Comparison of ENCODE assay signal across 16 cellular contexts in the genomic region with DNA sequence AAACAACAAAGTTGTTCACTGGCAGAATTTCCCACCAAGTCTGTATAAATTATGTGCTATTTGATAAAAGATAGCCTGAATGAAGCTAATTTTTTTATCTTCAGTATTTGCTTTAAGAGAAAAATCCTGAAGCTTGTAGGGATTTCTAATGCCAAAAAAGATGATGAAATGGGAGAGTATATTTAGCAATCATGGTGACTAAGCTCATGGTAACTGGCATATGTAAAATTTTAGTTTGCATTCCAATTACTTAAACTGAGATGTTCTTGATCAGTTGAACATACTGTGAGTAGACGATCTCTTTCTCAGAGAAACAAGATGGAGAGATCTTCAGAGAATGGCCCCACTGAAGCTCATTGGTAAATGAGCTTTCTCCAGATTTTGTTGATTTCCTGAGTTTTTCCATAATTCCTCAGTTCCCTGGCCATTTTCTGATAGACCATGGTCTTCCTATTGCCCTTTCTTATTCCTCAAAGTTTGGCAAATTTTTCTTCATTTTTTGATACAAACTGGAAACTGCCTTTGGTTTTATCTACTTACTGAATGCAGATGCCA.
DNase-seq lines count a peak whose midpoint lies in the region; ATAC-seq and TF ChIP-seq lines count a peak whose summit lies in the region.
"Had no signal": no experiment of that assay in that cellular context is flagged by ENCODE, and none has a peak within 500 bp of the region (broad histone marks: within the 10 kb centered on the region; RNA-seq: fewer than 3 reads in every experiment).

No MANE protein-coding gene starts in this region.

- H3K4me3 Mint-ChIP-seq in activated CD4-positive, alpha-beta T cell treated with anti-CD3 and anti-CD28 coated beads for 36 hours: no peak overlapping the region
- H3K4me3 Mint-ChIP-seq: natural killer cell treated with Interleukin-12 subunit alpha and Interleukin-12 subunit beta and Interleukin-15 and Interleukin-18, amount 100 ng/mL, for 72 hours had no signal

- no peaks in the 10 kb centered on the region for H3K79me2 ChIP-seq in ACC112 (ENCODE audit: control insufficient read depth, insufficient read depth, low read length, unreplicated experiment)

- H3K27ac Mint-ChIP-seq in activated CD4-positive, alpha-beta T cell treated with anti-CD3 and anti-CD28 coated beads for 36 hours: no peak overlapping the region
- H3K27ac Mint-ChIP-seq: natural killer cell treated with Interleukin-12 subunit alpha and Interleukin-12 subunit beta and Interleukin-15 and Interleukin-18, amount 100 ng/mL, for 72 hours had no signal

- H3K27me3 ChIP-seq in ACC112 (ENCODE audit: insufficient read depth, low read length): no peaks in the 10 kb centered on the region
- H3K27me3 ChIP-seq in RWPE2 (ENCODE audit: insufficient read depth, poor library complexity, severe bottlenecking): no peaks in the 10 kb centered on the region

- H3K4me1 ChIP-seq in ACC112 (ENCODE audit: control insufficient read depth, insufficient read depth, low read length, unreplicated experiment): peaks cover 15% of the 10 kb centered on the region
- peaks cover 15% of the 10 kb centered on the region for H3K4me1 ChIP-seq in RWPE2 (ENCODE audit: insufficient read depth, poor library complexity, severe bottlenecking)
- H3K4me1 ChIP-seq: gastroesophageal sphincter had no signal

- H3K27ac ChIP-seq in ACC112 (ENCODE audit: low read depth, low read length) (peak overlapping the region; percentile 72), RWPE2 (ENCODE audit: poor library complexity, severe bottlenecking) (no peak overlapping the region)
- H3K27ac ChIP-seq: C4-2B, coronary artery, gastroesophageal sphincter had no signal

- no peaks in the 10 kb centered on the region for H3K9me3 ChIP-seq in RWPE2 (ENCODE audit: severe bottlenecking)
- H3K9me3 ChIP-seq: gastroesophageal sphincter had no signal

- peak; percentile 25; the same call in 1 of the 3 replicates for ATAC-seq in RWPE2 (ENCODE audit: low read depth)
- no peak for ATAC-seq in activated CD4-positive, alpha-beta T cell treated with anti-CD3 and anti-CD28 coated beads for 36 hours
- ATAC-seq in stimulated activated naive CD8-positive, alpha-beta T cell treated with anti-CD3 and anti-CD28 coated beads, Interleukin-15, Interleukin-2, amounts not matched to agents 100 U/mL and 50 U/mL, for 24 hours: no peak
- ATAC-seq: gastroesophageal sphincter; natural killer cell treated with Interleukin-12 subunit alpha and Interleukin-12 subunit beta and Interleukin-15 and Interleukin-18, amount 100 ng/mL, for 72 hours had no signal

- TF ChIP-seq CTCF in RWPE2 (IDR thresholded peaks at IDR 0.05; ENCODE audit: poor library complexity, severe bottlenecking): no peak

- DNase-seq in HCEC 1CT: peak; percentile 76
- no peak for DNase-seq in RWPE2 (ENCODE audit: low spot score)
- DNase-seq in fibroblast of the conjunctiva (ENCODE audit: low read depth): peak; percentile 90
- DNase-seq in middle frontal gyrus (ENCODE audit: extremely low spot score, low spot score): no peak
- DNase-seq in activated CD4-positive, alpha-beta T cell treated with anti-CD3 and anti-CD28 coated beads, Interleukin-2, amount 50 U/mL, for 48 hours: no peak
- no peak for DNase-seq in activated CD4-positive, alpha-beta T cell treated with anti-CD3 and anti-CD28 coated beads for 36 hours
- DNase-seq in stimulated activated naive CD8-positive, alpha-beta T cell treated with anti-CD3 and anti-CD28 coated beads, Interleukin-15, Interleukin-2, amounts not matched to agents 100 U/mL and 50 U/mL, for 24 hours: no peak
- DNase-seq: activated naive CD4-positive, alpha-beta T cell treated with anti-CD3 and anti-CD28 coated beads, Interleukin-2, amount 50 U/mL, for 16 hours; NCI-H1436; NCI-H748 treated with DMSO at 0.1 percent for 48 hours; stimulated activated CD4-positive, alpha-beta T cell treated with anti-CD3 and anti-CD28 coated beads, Interleukin-12 subunit alpha, Interleukin-12 subunit beta, amount 100 ng/mL, for 4 hours had no signal

- POLR2A ChIA-PET in activated CD4-positive, alpha-beta T cell treated with anti-CD3 and anti-CD28 coated beads for 36 hours (lab: Charles Lee): no interaction called here

- H2AFZ ChIP-seq in ACC112 (ENCODE audit: low read length, unreplicated experiment): no peak overlapping the region

- intact Hi-C loops in activated CD4-positive, alpha-beta T cell treated with anti-CD3 and anti-CD28 coated beads for 36 hours (cut with DNase I, micrococcal nuclease): no loop called here

- H3K4me3 ChIP-seq in ACC112 (ENCODE audit: low read depth, low read length) (peak overlapping the region; percentile 42; the same call in 1 of the 2 replicates), RWPE2 (ENCODE audit: severe bottlenecking) (no peak overlapping the region)
- H3K4me3 ChIP-seq: coronary artery, gastroesophageal sphincter had no signal

- H3K4me1 Mint-ChIP-seq in activated CD4-positive, alpha-beta T cell treated with anti-CD3 and anti-CD28 coated beads for 36 hours: peaks cover 22% of the 10 kb centered on the region

- CTCF ChIA-PET in activated CD4-positive, alpha-beta T cell treated with anti-CD3 and anti-CD28 coated beads for 36 hours (lab: Charles Lee): interaction anchor here (0.6 to 4.2 kb wide), 7 partner anchors 12 to 630 kb away, joined by 3 to 22 read pairs (median 3); no protein-coding TSS in a partner anchor

- peaks cover 6% of the 10 kb centered on the region for H3K36me3 Mint-ChIP-seq in activated CD4-positive, alpha-beta T cell treated with anti-CD3 and anti-CD28 coated beads for 36 hours (ENCODE audit: low read depth)
- H3K36me3 Mint-ChIP-seq: natural killer cell treated with Interleukin-12 subunit alpha and Interleukin-12 subunit beta and Interleukin-15 and Interleukin-18, amount 100 ng/mL, for 72 hours had no signal

- H3K36me3 ChIP-seq in ACC112 (ENCODE audit: insufficient read depth, low read length) (peaks cover 6% of the 10 kb centered on the region), RWPE2 (ENCODE audit: low read depth) (no peaks in the 10 kb centered on the region)
- H3K36me3 ChIP-seq: gastroesophageal sphincter had no signal

- peaks cover 3% of the 10 kb centered on the region for H3K9me3 Mint-ChIP-seq in activated CD4-positive, alpha-beta T cell treated with anti-CD3 and anti-CD28 coated beads for 36 hours (ENCODE audit: low read depth)
- H3K9me3 Mint-ChIP-seq: natural killer cell treated with Interleukin-12 subunit alpha and Interleukin-12 subunit beta and Interleukin-15 and Interleukin-18, amount 100 ng/mL, for 72 hours had no signal

- H3K27me3 Mint-ChIP-seq in activated CD4-positive, alpha-beta T cell treated with anti-CD3 and anti-CD28 coated beads for 36 hours: no peaks in the 10 kb centered on the region

Comparison
In these comparisons a context has a peak if more than half of its experiments do, and no peak if none do; other contexts are left out.
1. DNase-seq: peak in HCEC 1CT (single experiment) and fibroblast of the conjunctiva (single experiment); none in RWPE2 (single experiment), middle frontal gyrus (single experiment), activated CD4-positive, alpha-beta T cell treated with anti-CD3 and anti-CD28 coated beads, Interleukin-2, amount 50 U/mL, for 48 hours (0 of 2), activated CD4-positive, alpha-beta T cell treated with anti-CD3 and anti-CD28 coated beads for 36 hours (single experiment) and stimulated activated naive CD8-positive, alpha-beta T cell treated with anti-CD3 and anti-CD28 coated beads, Interleukin-15, Interleukin-2, amounts not matched to agents 100 U/mL and 50 U/mL, for 24 hours (single experiment).